In the genomic region with DNA sequence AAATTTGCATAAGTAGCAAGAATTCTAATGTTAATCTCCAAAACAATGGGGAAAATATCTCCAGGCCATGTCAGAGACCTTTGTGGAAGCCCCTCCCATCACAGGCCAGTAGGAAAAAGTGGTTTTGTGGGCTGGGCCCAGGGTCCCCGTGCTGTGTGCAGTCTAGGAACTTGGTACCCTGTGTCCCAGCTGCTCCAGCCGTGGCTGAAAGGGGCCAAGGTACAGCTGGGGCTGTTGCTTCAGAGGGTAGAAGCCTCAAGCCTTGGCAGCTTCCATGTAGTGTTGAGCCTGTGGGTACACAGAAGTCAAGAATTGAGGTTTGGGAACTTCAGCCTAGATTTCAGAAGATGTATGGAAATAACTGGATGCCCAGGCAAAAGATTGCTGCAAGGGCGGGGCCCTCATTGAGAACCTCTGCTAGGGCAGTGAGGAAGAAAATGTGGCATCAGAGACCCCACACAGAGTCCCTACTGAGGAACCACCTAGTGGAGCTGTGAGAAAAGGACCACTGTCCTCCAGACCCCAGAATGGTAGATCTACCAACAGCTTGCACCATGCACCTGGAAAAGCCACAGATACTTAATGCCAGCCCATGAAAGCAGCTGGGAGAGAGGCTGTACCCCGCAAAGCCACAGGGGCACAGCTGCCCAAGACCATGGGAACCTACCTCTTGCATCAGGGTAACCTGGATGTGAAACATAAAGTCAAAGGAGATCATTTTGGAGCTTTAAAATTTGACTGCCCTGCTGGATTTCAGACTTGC, we compare ENCODE assay signal across 6 cellular contexts. TPM values are rescaled to one million over a fixed set of nuclear protein-coding genes. Genes with fewer than 3 reads are reported as not detected.
DNase-seq lines count a peak whose midpoint lies in the region; ATAC-seq, FAIRE-seq and TF ChIP-seq lines count a peak whose summit lies in the region.
"Not testable (repeated sequence)": the region's sequence is repeated elsewhere in the genome, so short reads cannot be mapped to it uniquely, and the experiment has no call there.
"Had no signal": no experiment of that assay in that cellular context is flagged by ENCODE, and none has a peak within 500 bp of the region (broad histone marks: within the 10 kb centered on the region; RNA-seq: fewer than 3 reads in every experiment).

No MANE protein-coding gene starts in this region.

- not testable (repeated sequence) for H3K27me3 ChIP-seq in Caco-2 (replicated peaks; ENCODE audit: control insufficient read depth, insufficient read depth, low read length); DND-41 (ENCODE audit: insufficient read depth, low read length, poor library complexity); HepG2 (ENCODE audit: control insufficient read depth in 1 of 2, insufficient read depth in 2 of 2, low read length in 2 of 2)

- TF ChIP-seq CTCF in Caco-2 (IDR thresholded peaks at IDR 0.05; ENCODE audit: insufficient read depth in 1 of 2, low read depth in 1 of 2, low read length in 1 of 2, severe bottlenecking in 1 of 2, unreplicated experiment in 1 of 2); HepG2 (CRISPR knock-in tag; IDR thresholded peaks at IDR 0.05): not testable (repeated sequence)
- TF ChIP-seq CTCF in DND-41 (IDR thresholded peaks at IDR 0.05; ENCODE audit: borderline replicate concordance, extremely low read depth, low read length, poor library complexity, severe bottlenecking), result peak; percentile 26

- not testable (repeated sequence) for FAIRE-seq in HepG2 (lab: Jason Lieb, UNC)

- in situ Hi-C loops in HepG2 (cut with HindIII; ENCODE audit: extremely low pct_ligation_motif_present, low pct_unique_long_range_greater_than_20kb), result not testable (repeated sequence)

- peaks cover 14% of the 10 kb centered on the region for H3K4me1 Mint-ChIP-seq in Caco-2 (ENCODE audit: low read depth, unreplicated experiment)
- not testable (repeated sequence) for H3K4me1 Mint-ChIP-seq in activated naive CD8-positive, alpha-beta T cell treated with anti-CD3 and anti-CD28 coated beads, Interleukin-2, amount 50 U/mL, for 24 hours

- not testable (repeated sequence) for H2AFZ ChIP-seq in DND-41 (ENCODE audit: low read depth, low read length); HepG2 (ENCODE audit: low read length)

- H3K4me1 ChIP-seq in Caco-2 (peaks cover 15% of the 10 kb centered on the region), DND-41 (ENCODE audit: insufficient read depth, low read length) (peaks cover 80% of the 10 kb centered on the region), HepG2 (ENCODE audit: insufficient read depth, low read length) (peaks cover 47% of the 10 kb centered on the region)

- CTCF ChIA-PET in Caco-2 (lab: Charles Lee); HepG2 (lab: Yijun Ruan, JAX; ENCODE audit: low intra/inter-chr PET ratio, low total read pairs): not testable (repeated sequence)

- peak overlapping the region; percentile 76 for H3K27ac ChIP-seq in DND-41 (ENCODE audit: low read length)
- H3K27ac ChIP-seq in HepG2 (ENCODE audit: extremely low read length, insufficient read depth, low read length), result not testable (repeated sequence)

- not testable (repeated sequence) for TF ChIP-seq EP300 in HepG2 (IDR thresholded peaks at IDR 0.05; ENCODE audit: low read depth in 2 of 2, low read length in 2 of 2); HepG2 (CRISPR knock-in tag; IDR thresholded peaks at IDR 0.05; ENCODE audit: borderline replicate concordance)

- H3K4me2 ChIP-seq in DND-41 (ENCODE audit: insufficient read depth, low read length), result not testable (repeated sequence)
- H3K4me2 ChIP-seq in HepG2 (ENCODE audit: low read depth, low read length), result peak overlapping the region; percentile 18; the same call in 1 of the 2 replicates

- H3K9me3 Mint-ChIP-seq in Caco-2 (ENCODE audit: unreplicated experiment), result peaks cover 37% of the 10 kb centered on the region
- H3K9me3 Mint-ChIP-seq in activated naive CD8-positive, alpha-beta T cell treated with anti-CD3 and anti-CD28 coated beads, Interleukin-2, amount 50 U/mL, for 24 hours, result not testable (repeated sequence)

- WGBS in HepG2 (ENCODE audit: low lambda C conversion rate), result 42% methylated on average over 2 of the region's 4 CpGs

- H3K4me3 ChIP-seq in Caco-2 (ENCODE audit: low read depth, low read length); DND-41 (ENCODE audit: low read depth in 1 of 2, low read length in 2 of 2); Jurkat, Clone E6-1 (ENCODE audit: low read length); HepG2 (replicated peaks in 1 of 3; ENCODE audit: insufficient read depth in 1 of 3, low read depth in 2 of 3, low read length in 3 of 3): not testable (repeated sequence)

- H3K9me3 ChIP-seq in Caco-2, result peaks cover 13% of the 10 kb centered on the region
- not testable (repeated sequence) for H3K9me3 ChIP-seq in DND-41 (ENCODE audit: insufficient read depth, low read length, severe bottlenecking); HepG2 (ENCODE audit: low read length)

- TF ChIP-seq POLR2A in HepG2 (IDR thresholded peaks at IDR 0.05; ENCODE audit: insufficient read depth in 1 of 2, low read depth in 2 of 2, low read length in 2 of 2), result not testable (repeated sequence)

- TF ChIP-seq RAD21 in HepG2 (CRISPR knock-in tag; IDR thresholded peaks at IDR 0.05), result not testable (repeated sequence)

- peak; percentile 63 for ATAC-seq in DND-41 (ENCODE audit: insufficient read depth, low read depth)
- ATAC-seq in activated naive CD8-positive, alpha-beta T cell treated with anti-CD3 and anti-CD28 coated beads, Interleukin-2, amount 50 U/mL, for 24 hours, result peak; percentile 24
- ATAC-seq in HepG2, result not testable (repeated sequence)

- H3K9ac ChIP-seq in DND-41 (ENCODE audit: low read depth, low read length), result peak overlapping the region; percentile 9; the same call in 1 of the 2 replicates
- H3K9ac ChIP-seq in HepG2 (ENCODE audit: insufficient read depth, low read depth, low read length), result not testable (repeated sequence)

- H3K27me3 Mint-ChIP-seq in Caco-2 (ENCODE audit: insufficient read depth, unreplicated experiment); activated naive CD8-positive, alpha-beta T cell treated with anti-CD3 and anti-CD28 coated beads, Interleukin-2, amount 50 U/mL, for 24 hours: not testable (repeated sequence)

- DNase-seq in Caco-2; activated naive CD8-positive, alpha-beta T cell treated with anti-CD3 and anti-CD28 coated beads, Interleukin-2, amount 50 U/mL, for 24 hours; HepG2 (ENCODE audit: low spot score): not testable (repeated sequence)
- peak; percentile 86 for DNase-seq in DND-41
- peak; percentile 87 for DNase-seq in Jurkat, Clone E6-1 (ENCODE audit: low read depth, low spot score)

- intact Hi-C loops in Caco-2 (cut with micrococcal nuclease; ENCODE audit: unreplicated experiment); HepG2 (cut with micrococcal nuclease; ENCODE audit: unreplicated experiment): not testable (repeated sequence)

- not testable (repeated sequence) for H4K20me1 ChIP-seq in DND-41 (ENCODE audit: insufficient read depth, low read length); HepG2 (ENCODE audit: insufficient read depth, low read length)

- POLR2A ChIA-PET in Caco-2 (lab: Charles Lee); HepG2 (lab: Yijun Ruan, JAX): not testable (repeated sequence)

- not testable (repeated sequence) for H3K4me3 Mint-ChIP-seq in Caco-2 (ENCODE audit: unreplicated experiment); activated naive CD8-positive, alpha-beta T cell treated with anti-CD3 and anti-CD28 coated beads, Interleukin-2, amount 50 U/mL, for 24 hours

- not testable (repeated sequence) for H3K79me2 ChIP-seq in DND-41 (ENCODE audit: insufficient read depth, low read length); HepG2 (ENCODE audit: insufficient read depth, low read length)

- peak overlapping the region; percentile 11 for H3K27ac Mint-ChIP-seq in Caco-2 (ENCODE audit: unreplicated experiment)
- not testable (repeated sequence) for H3K27ac Mint-ChIP-seq in activated naive CD8-positive, alpha-beta T cell treated with anti-CD3 and anti-CD28 coated beads, Interleukin-2, amount 50 U/mL, for 24 hours

- BruUV-seq in Caco-2 (replicated peaks; lab: Mats Ljungman, UMichigan); HepG2 (replicated peaks; lab: Mats Ljungman, UMichigan): not testable (repeated sequence)

- not testable (repeated sequence) for H3K36me3 ChIP-seq in Caco-2 (ENCODE audit: control insufficient read depth, insufficient read depth, low read length); DND-41 (ENCODE audit: insufficient read depth, low read length); HepG2 (replicated peaks in 1 of 2; ENCODE audit: control insufficient read depth in 1 of 2, insufficient read depth in 2 of 2, low read length in 2 of 2)

- not testable (repeated sequence) for H3K36me3 Mint-ChIP-seq in Caco-2 (ENCODE audit: insufficient read depth, unreplicated experiment); activated naive CD8-positive, alpha-beta T cell treated with anti-CD3 and anti-CD28 coated beads, Interleukin-2, amount 50 U/mL, for 24 hours (ENCODE audit: low read depth)

RNA-seq across cellular contexts. Expression of a gene that starts 38.7 kb away (rescaled TPM):
- total RNA-seq in Caco-2 (2022) (1.9 and 3.9 TPM in 2 replicates), HepG2 (2016; rRNA removed; fragmentation: Illumina TruSeq; extraction: Trizol) (2.8 and 5.0 TPM in 2 replicates)
- polyA plus RNA-seq in Jurkat, Clone E6-1 (2012; ENCODE audit: insufficient read depth, insufficient read length), result 11.2 TPM
- 0.97 and 2.2 TPM in 2 replicates for total RNA-seq in HepG2 (2016; cell fraction: cytosol; rRNA removed; fragmentation: Illumina TruSeq; extraction: Trizol; ENCODE audit: low read depth)
- 3.7 and 6.0 TPM in 2 replicates for total RNA-seq in HepG2 (2016; cell fraction: insoluble cytoplasmic fraction; rRNA removed; fragmentation: Illumina TruSeq; extraction: Trizol)
- 1.9 and 4.2 TPM in 2 replicates for total RNA-seq in HepG2 (2016; cell fraction: membrane; rRNA removed; fragmentation: Illumina TruSeq; extraction: Trizol)
- 5.3 TPM in 2 replicates for total RNA-seq in HepG2 (2016; cell fraction: nucleus; rRNA removed; fragmentation: Illumina TruSeq; extraction: Trizol)
- 1.9 and 4.9 TPM in 2 replicates for polyA plus RNA-seq in HepG2 (2011; rRNA removed)
- 1.4 and 4.8 TPM in 2 replicates for polyA plus RNA-seq in HepG2 (2011; cell fraction: cytosol; rRNA removed)
- polyA plus RNA-seq in HepG2 (2011; cell fraction: nucleus; rRNA removed), result 2.1 and 2.5 TPM in 2 replicates
- polyA plus RNA-seq in HepG2 (2012), result 2.8 and 3.5 TPM in 2 replicates
- 3.4 and 3.8 TPM in 2 replicates for polyA plus RNA-seq in HepG2 (2016; cell fraction: cytosol; fragmentation: Illumina TruSeq; extraction: Trizol; ENCODE audit: low read depth)
- polyA plus RNA-seq in HepG2 (2016; cell fraction: insoluble cytoplasmic fraction; fragmentation: Illumina TruSeq; extraction: Trizol; ENCODE audit: low read depth), result 3.4 and 4.5 TPM in 2 replicates
- 3.0 TPM in 2 replicates for polyA plus RNA-seq in HepG2 (2016; cell fraction: membrane; fragmentation: Illumina TruSeq; extraction: Trizol; ENCODE audit: low read depth)
- 9.2 and 10.3 TPM in 2 replicates for polyA plus RNA-seq in HepG2 (2016; cell fraction: nucleus; fragmentation: Illumina TruSeq; extraction: Trizol; ENCODE audit: insufficient read depth, low read depth)
- 0.30 and 1.9 TPM in 2 replicates for polyA minus RNA-seq in HepG2 (2011; rRNA and poly(A)+ RNA removed; ENCODE audit: low replicate concordance)
- 0.35 and 2.6 TPM in 2 replicates for polyA minus RNA-seq in HepG2 (2011; cell fraction: cytosol; rRNA and poly(A)+ RNA removed)
- 4.8 and 7.2 TPM in 2 replicates for polyA minus RNA-seq in HepG2 (2011; cell fraction: nucleus; rRNA and poly(A)+ RNA removed)

RNA-seq across cellular contexts. Expression of a gene that starts 51.0 kb away (rescaled TPM):
- total RNA-seq in Caco-2 (2022) (not detected in 2 replicates), HepG2 (2016; rRNA removed; fragmentation: Illumina TruSeq; extraction: Trizol) (not detected in 2 replicates)
- polyA plus RNA-seq in Jurkat, Clone E6-1 (2012; ENCODE audit: insufficient read depth, insufficient read length), result not detected
- not detected in 2 replicates for total RNA-seq in HepG2 (2016; cell fraction: cytosol; rRNA removed; fragmentation: Illumina TruSeq; extraction: Trizol; ENCODE audit: low read depth)
- not detected in 2 replicates for total RNA-seq in HepG2 (2016; cell fraction: insoluble cytoplasmic fraction; rRNA removed; fragmentation: Illumina TruSeq; extraction: Trizol)
- not detected in 2 replicates for total RNA-seq in HepG2 (2016; cell fraction: membrane; rRNA removed; fragmentation: Illumina TruSeq; extraction: Trizol)
- not detected in 2 replicates for total RNA-seq in HepG2 (2016; cell fraction: nucleus; rRNA removed; fragmentation: Illumina TruSeq; extraction: Trizol)
- polyA plus RNA-seq in HepG2 (2011; rRNA removed), result not detected in 2 replicates
- not detected in 2 replicates for polyA plus RNA-seq in HepG2 (2011; cell fraction: cytosol; rRNA removed)
- polyA plus RNA-seq in HepG2 (2011; cell fraction: nucleus; rRNA removed), result not detected in 2 replicates
- not detected in 2 replicates for polyA plus RNA-seq in HepG2 (2012)
- not detected in 2 replicates for polyA plus RNA-seq in HepG2 (2016; cell fraction: cytosol; fragmentation: Illumina TruSeq; extraction: Trizol; ENCODE audit: low read depth)
- not detected in 2 replicates for polyA plus RNA-seq in HepG2 (2016; cell fraction: insoluble cytoplasmic fraction; fragmentation: Illumina TruSeq; extraction: Trizol; ENCODE audit: low read depth)
- polyA plus RNA-seq in HepG2 (2016; cell fraction: membrane; fragmentation: Illumina TruSeq; extraction: Trizol; ENCODE audit: low read depth), result not detected in 2 replicates
- not detected in 2 replicates for polyA plus RNA-seq in HepG2 (2016; cell fraction: nucleus; fragmentation: Illumina TruSeq; extraction: Trizol; ENCODE audit: insufficient read depth, low read depth)
- not detected in 2 replicates for polyA minus RNA-seq in HepG2 (2011; rRNA and poly(A)+ RNA removed; ENCODE audit: low replicate concordance)
- not detected in 2 replicates for polyA minus RNA-seq in HepG2 (2011; cell fraction: cytosol; rRNA and poly(A)+ RNA removed)
- polyA minus RNA-seq in HepG2 (2011; cell fraction: nucleus; rRNA and poly(A)+ RNA removed), result not detected in 2 replicates
- total RNA-seq: CD8-positive, alpha-beta T cell had no signal
